ENCODE assay signal across 19 cellular contexts in the genomic region with DNA sequence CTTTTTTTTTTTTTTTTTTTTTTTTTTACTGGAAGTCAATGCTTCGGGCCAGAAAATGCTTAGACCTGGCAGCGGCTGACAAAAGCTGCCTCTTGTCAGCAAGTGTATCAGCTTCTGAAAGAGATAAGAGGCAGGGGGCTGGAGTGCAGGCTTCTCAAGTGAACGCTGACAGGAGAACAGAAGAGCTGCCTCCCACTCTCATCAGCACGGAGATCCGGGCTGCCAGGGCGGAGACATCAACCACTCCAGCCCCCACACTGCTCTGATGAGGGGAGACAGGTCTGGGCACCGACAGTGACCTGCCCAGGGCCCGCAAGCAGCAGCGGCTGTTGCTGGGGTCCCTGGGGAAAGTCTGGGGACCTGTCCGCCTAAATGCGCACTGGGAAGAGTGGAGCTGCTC. TPM values are rescaled to one million over a fixed set of nuclear protein-coding genes. Genes with fewer than 3 reads are reported as not detected.
"Had no signal": no experiment of that assay in that cellular context is flagged by ENCODE, and none has a peak within 500 bp of the region (broad histone marks: within the 10 kb centered on the region; RNA-seq: fewer than 3 reads in every experiment).

No MANE protein-coding gene starts in this region.

- H3K9me3 ChIP-seq: SJSA1 had no signal

- DNase-seq: activated CD4-positive, alpha-beta T cell treated with anti-CD3 and anti-CD28 coated beads, Interleukin-2, amount 50 U/mL, for 48 hours; activated effector memory CD4-positive, alpha-beta T cell treated with anti-CD3 and anti-CD28 coated beads, Interleukin-2, amount 50 U/mL, for 16 hours; activated T-cell treated with anti-CD3 and anti-CD28 coated beads, Interleukin-2, amount 50 U/mL, for 48 hours; adrenal gland; cortex of kidney; effector CD8-positive, alpha-beta T cell; heart left ventricle; left cardiac atrium; mucosa of descending colon; naive thymus-derived CD4-positive, alpha-beta T cell; retina; stimulated activated CD4-positive, alpha-beta T cell treated with anti-CD3 and anti-CD28 coated beads, Interleukin-15, amount 100 ng/mL, for 24 hours; stimulated activated CD4-positive, alpha-beta T cell treated with anti-CD3 and anti-CD28 coated beads, Interleukin-4, amount 100 ng/mL, for 1 hour; stimulated activated naive CD4-positive, alpha-beta T cell; T-cell; T-helper 9 cell; transverse colon had no signal

- H3K27ac ChIP-seq: adrenal gland, heart left ventricle, SJSA1, skin epidermis, transverse colon had no signal

- H3K36me3 ChIP-seq: adrenal gland, heart left ventricle, SJSA1, transverse colon had no signal

- H3K27me3 ChIP-seq: SJSA1 had no signal

- H3K4me1 ChIP-seq: adrenal gland, heart left ventricle, SJSA1 had no signal

- H3K4me3 ChIP-seq: adrenal gland, heart left ventricle, mucosa of descending colon, SJSA1, skin epidermis, transverse colon had no signal

RNA-seq across cellular contexts. Expression of gene SCN5A, which starts 9.4 kb away (rescaled TPM):
- polyA plus RNA-seq: naive thymus-derived CD4-positive, alpha-beta T cell had no signal
